In the genomic region with DNA sequence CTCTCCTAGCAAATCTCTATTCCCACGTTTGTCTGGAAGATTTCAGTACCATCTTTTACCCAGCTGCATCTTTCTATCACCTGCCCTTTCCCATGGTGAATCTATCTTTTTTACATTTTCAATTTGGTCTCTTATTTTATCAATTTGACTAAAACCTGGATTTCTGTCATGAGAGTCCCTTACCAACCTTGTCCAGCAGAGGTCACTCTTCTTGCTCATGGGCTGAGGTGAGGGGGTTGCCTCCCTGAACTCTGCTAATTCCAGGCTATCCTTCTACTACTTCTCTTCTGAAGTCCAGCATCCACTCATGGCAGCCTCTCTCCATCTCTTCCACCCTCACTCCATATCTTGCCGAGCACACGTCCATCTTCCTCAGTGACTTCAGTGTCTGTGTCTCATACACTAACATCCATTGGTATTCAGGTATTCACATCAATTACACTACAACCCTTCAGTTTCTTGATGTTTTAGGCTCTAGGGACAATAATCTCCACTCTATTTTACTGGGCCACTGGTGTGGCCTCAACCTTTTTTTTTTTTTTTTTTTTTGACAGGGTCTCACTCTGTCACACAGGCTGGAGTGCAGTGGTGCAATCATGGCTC, we compare ENCODE assay signal across 8 cellular contexts. TPM values are rescaled to one million over a fixed set of nuclear protein-coding genes. Genes with fewer than 3 reads are reported as not detected.
DNase-seq lines count a peak whose midpoint lies in the region; ATAC-seq and TF ChIP-seq lines count a peak whose summit lies in the region.

No MANE protein-coding gene starts in this region.

- peaks cover 5% of the 10 kb centered on the region for H3K27me3 Mint-ChIP-seq in nephron progenitor cell (ENCODE audit: low read depth, poor library complexity)

- no peaks in the 10 kb centered on the region for H3K4me1 Mint-ChIP-seq in nephron progenitor cell

- H3K27ac Mint-ChIP-seq in nephron progenitor cell: no peak overlapping the region

- H3K4me3 Mint-ChIP-seq in nephron progenitor cell: no peak overlapping the region

- H3K36me3 ChIP-seq in SJCRH30: no peaks in the 10 kb centered on the region

- H3K4me1 ChIP-seq in SJCRH30: no peaks in the 10 kb centered on the region

- no peaks in the 10 kb centered on the region for H3K27me3 ChIP-seq in SJCRH30

- no peaks in the 10 kb centered on the region for H3K36me3 Mint-ChIP-seq in nephron progenitor cell (ENCODE audit: low read depth)

- H3K9me3 Mint-ChIP-seq in nephron progenitor cell: peaks cover 2% of the 10 kb centered on the region

- in situ Hi-C loops in ACHN (cut with HindIII; ENCODE audit: low pct_ligation_motif_present, low pct_unique_long_range_greater_than_20kb, low sequenced_read_pairs) (no loop called here), G401 (cut with HindIII; ENCODE audit: low sequenced_read_pairs) (no loop called here)

- peak; percentile 67 for ATAC-seq in HG03354 (IDR thresholded peaks at IDR 0.05; ENCODE audit: poor library complexity, severe bottlenecking, unreplicated experiment)
- ATAC-seq in GM18867 (IDR thresholded peaks at IDR 0.05; ENCODE audit: unreplicated experiment): no peak
- ATAC-seq in HG03139 (IDR thresholded peaks at IDR 0.05; ENCODE audit: unreplicated experiment): no peak

- DNase-seq in ACHN: peak; percentile 43
- DNase-seq in G401 (ENCODE audit: low spot score): peak; percentile 25
- DNase-seq in SJCRH30: peak; percentile 33 to 65
- DNase-seq in dermis blood vessel endothelial cell: peak; percentile 74
- DNase-seq in nephron progenitor cell: peak; percentile 49

- H3K9me3 ChIP-seq in SJCRH30 (replicated peaks): no peaks in the 10 kb centered on the region

- peak; percentile 72 for TF ChIP-seq CTCF in nephron progenitor cell (IDR thresholded peaks at IDR 0.05)

- no peak overlapping the region for H3K27ac ChIP-seq in SJCRH30

- no peak overlapping the region for H3K4me3 ChIP-seq in SJCRH30

RNA-seq across cellular contexts. Expression of a gene that starts 17.8 kb away (rescaled TPM):
- total RNA-seq in G401 (2014; rRNA removed; shearing (Covaris generic)): 2.1 and 5.8 TPM in 2 replicates
- 10.5 and 10.7 TPM in 2 replicates for total RNA-seq in SJCRH30 (2014; rRNA removed; shearing (Covaris generic))
- 2.5 and 4.4 TPM in 2 replicates for total RNA-seq in dermis blood vessel endothelial cell
